ENCODE assay signal across 21 cellular contexts in genomic region chr2:215918901-215919585, GRCh38.
DNase-seq lines count a peak whose midpoint lies in the region; ATAC-seq, FAIRE-seq and TF ChIP-seq lines count a peak whose summit lies in the region.
"Had no signal": no experiment of that assay in that cellular context is flagged by ENCODE, and none has a peak within 500 bp of the region (broad histone marks: within the 10 kb centered on the region; RNA-seq: fewer than 3 reads in every experiment).

No MANE protein-coding gene starts in this region.

- no peaks in the 10 kb centered on the region for H3K79me2 ChIP-seq in GM12878 (ENCODE audit: control insufficient read depth, insufficient read depth, low read length)

- TF ChIP-seq EP300 in GM12878 (IDR thresholded peaks at IDR 0.05; ENCODE audit: borderline replicate concordance in 1 of 2, control insufficient read depth in 1 of 2, low read depth in 2 of 2, low read length in 2 of 2) = no peak

- CTCF ChIA-PET in GM12878 (lab: Yijun Ruan, JAX) = interaction anchor here (0.6 to 4.7 kb wide), 33 partner anchors 12 to 972 kb away, joined by 3 to 34 read pairs (median 5); partner anchors contain the start of gene ATIC

- FAIRE-seq in GM12878 (lab: Jason Lieb, UNC) = no peak
- FAIRE-seq: colon, HTR-8/SVneo had no signal

- in situ Hi-C loops in GM12878 (cut with MboI) = loop anchor here (25.0 kb wide), 1 partner anchor 457 kb away; no protein-coding TSS in a partner anchor

- TF ChIP-seq RAD21 in GM12878 (IDR thresholded peaks at IDR 0.05; ENCODE audit: insufficient read depth, low read depth, low read length) = no peak

- intact Hi-C loops in GM12878 (cut with micrococcal nuclease; ENCODE audit: unreplicated experiment) = loop anchor here (1.0 to 5.0 kb wide), 9 partner anchors 37 to 1112 kb away; partner anchors contain the start of genes BARD1 and FN1
- intact Hi-C loops in mucosa of descending colon (cut with DNase I, micrococcal nuclease) = loop anchor here (5.0 to 10.0 kb wide), 3 partner anchors 297 to 467 kb away; no protein-coding TSS in a partner anchor
- intact Hi-C loops in lower lobe of right lung (cut with DNase I) = no loop called here

- H2AFZ ChIP-seq in GM12878 (ENCODE audit: control insufficient read depth, low read depth, low read length) = peak overlapping the region; percentile 30; the same call in 1 of the 2 replicates

- no peaks in the 10 kb centered on the region for H4K20me1 ChIP-seq in GM12878 (ENCODE audit: control insufficient read depth, insufficient read depth)

- RAD21 ChIA-PET in GM12878 (lab: Charles Lee; ENCODE audit: unreplicated experiment) = interaction anchor here (0.7 to 2.8 kb wide), 23 partner anchors 9 to 1088 kb away, joined by 3 to 17 read pairs (median 4); partner anchors contain the start of gene ATIC

- no peak for TF ChIP-seq POLR2A in GM12878 (IDR thresholded peaks at IDR 0.05; ENCODE audit: low read depth, low read length)

- SMC1A ChIA-PET in GM12878 (lab: Charles Lee; ENCODE audit: uncharacterized antibody, unreplicated experiment) = interaction anchor here (0.6 to 15.1 kb wide), 42 partner anchors 10 to 1102 kb away, joined by 3 to 185 read pairs (median 4); no protein-coding TSS in a partner anchor

- H3K9me3 ChIP-seq in HUES6 (ENCODE audit: control insufficient read depth, insufficient read depth, low read depth, low read length) (no peaks in the 10 kb centered on the region), GM12878 (replicated peaks; ENCODE audit: control insufficient read depth, insufficient read depth, low read length) (peaks cover 1% of the 10 kb centered on the region; the same call in 1 of the 3 replicates), mucosa of descending colon (no peaks in the 10 kb centered on the region), lower lobe of right lung (no peaks in the 10 kb centered on the region)

- no peaks in the 10 kb centered on the region for H3K36me3 ChIP-seq in HUES6 (ENCODE audit: control insufficient read depth, insufficient read depth, low read length)
- H3K36me3 ChIP-seq in GM12878 (ENCODE audit: control insufficient read depth in 2 of 2, insufficient read depth in 2 of 2, low read length in 1 of 2) = no peaks in the 10 kb centered on the region
- H3K36me3 ChIP-seq in mucosa of descending colon (ENCODE audit: low read depth) = no peaks in the 10 kb centered on the region
- H3K36me3 ChIP-seq in lower lobe of right lung = no peaks in the 10 kb centered on the region

- H3K9ac ChIP-seq in HUES6 (ENCODE audit: low read length) = no peak overlapping the region
- H3K9ac ChIP-seq in GM12878 (ENCODE audit: control insufficient read depth, insufficient read depth, low read length) = no peak overlapping the region

- WGBS in GM12878 (ENCODE audit: insufficient coverage, insufficient replicate concordance, low lambda C conversion rate, missing lambda C conversion rate) = 17% methylated on average over 3 of the region's 3 CpGs

- H3K27me3 ChIP-seq in HUES6 (ENCODE audit: control insufficient read depth, insufficient read depth, low read length) (no peaks in the 10 kb centered on the region), GM12878 (replicated peaks in 1 of 2; ENCODE audit: control insufficient read depth in 2 of 2, insufficient read depth in 2 of 2, low read length in 1 of 2) (no peaks in the 10 kb centered on the region), lower lobe of right lung (ENCODE audit: low read depth) (no peaks in the 10 kb centered on the region)

- ATAC-seq in GM12878 = peak; percentile 3
- ATAC-seq in mucosa of descending colon = peak; percentile 31
- ATAC-seq in lower lobe of right lung = no peak
- no peak for ATAC-seq in HG03520 (IDR thresholded peaks at IDR 0.05; ENCODE audit: unreplicated experiment)
- ATAC-seq: CD8-positive, alpha-beta T cell had no signal

- no peak for DNase-seq in GM12878 (ENCODE audit: low read depth, low spot score)
- no peak for DNase-seq in mucosa of descending colon
- DNase-seq in islet precursor cell = no peak
- DNase-seq in lower lobe of right lung = no peak
- DNase-seq in NAMALWA (ENCODE audit: low spot score) = no peak
- DNase-seq: activated CD4-positive, alpha-beta T cell treated with anti-CD3 and anti-CD28 coated beads, Interleukin-2, amount 50 U/mL, for 1 hour; activated naive CD8-positive, alpha-beta T cell treated with anti-CD3 and anti-CD28 coated beads, Interleukin-2, amount 10 ng/mL, durations not matched to agents 7 days and 5 days; activated T-cell treated with anti-CD3 and anti-CD28 coated beads, Interleukin-2, amount 50 U/mL, for 24 hours; CD8-positive, alpha-beta T cell; erythroblast; GDM1; hippocampal formation; left cardiac atrium; NCI-H2107; SIG-M5; stimulated activated CD4-positive, alpha-beta T cell treated with anti-CD3 and anti-CD28 coated beads, Interleukin-15, amount 100 ng/mL, for 24 hours had no signal

- no TSS peak for BruUV-seq in GM12878 (replicated peaks; lab: Mats Ljungman, UMichigan)

- no peak overlapping the region for H3K4me3 ChIP-seq in HUES6 (ENCODE audit: low read depth, low read length)
- H3K4me3 ChIP-seq in GM12878 = no peak overlapping the region
- no peak overlapping the region for H3K4me3 ChIP-seq in mucosa of descending colon
- no peak overlapping the region for H3K4me3 ChIP-seq in lower lobe of right lung

- peak overlapping the region; percentile 22; the same call in 1 of the 2 replicates for H3K4me2 ChIP-seq in GM12878 (ENCODE audit: control insufficient read depth, insufficient read depth)

- peak overlapping the region; percentile 41; the same call in 1 of the 2 replicates for H3K27ac ChIP-seq in 22Rv1
- H3K27ac ChIP-seq in HUES6 (ENCODE audit: low read depth, low read length) = peak overlapping the region; percentile 63; the same call in 1 of the 2 replicates
- H3K27ac ChIP-seq in GM12878 (ENCODE audit: control insufficient read depth, insufficient read depth) = 0 out of 2 replicates have a peak overlapping the region, but pooled peaks have one; percentile 27
- no peak overlapping the region for H3K27ac ChIP-seq in lower lobe of right lung

- POLR2A ChIA-PET in GM12878 (lab: Charles Lee) = interaction anchor here (0.6 to 0.7 kb wide), 2 partner anchors 14 to 622 kb away, joined by 3 to 4 read pairs; no protein-coding TSS in a partner anchor

- H3K4me1 ChIP-seq in HUES6 (ENCODE audit: control insufficient read depth, insufficient read depth, low read length) = peaks cover 33% of the 10 kb centered on the region
- peaks cover 25% of the 10 kb centered on the region for H3K4me1 ChIP-seq in GM12878 (ENCODE audit: control insufficient read depth, insufficient read depth, low read length)
- no peaks in the 10 kb centered on the region for H3K4me1 ChIP-seq in mucosa of descending colon (ENCODE audit: low read depth)
- H3K4me1 ChIP-seq in lower lobe of right lung = peaks cover 6% of the 10 kb centered on the region

- no peak for TF ChIP-seq CTCF in 22Rv1 (IDR thresholded peaks at IDR 0.05)
- TF ChIP-seq CTCF in GM12878 (IDR thresholded peaks at IDR 0.05 in 2 of 3, conservative IDR thresholded peaks at IDR 0.05 in 1 of 3; ENCODE audit: control insufficient read depth in 2 of 3, extremely low read depth in 1 of 3, insufficient read depth in 1 of 3, low read depth in 3 of 3, low read length in 3 of 3) = no peak
- TF ChIP-seq CTCF in mucosa of descending colon (IDR thresholded peaks at IDR 0.05) = no peak
- TF ChIP-seq CTCF in lower lobe of right lung (IDR thresholded peaks at IDR 0.05) = no peak

TF ChIP-seq in GM12878, 131 proteins besides CTCF, POLR2A, EP300 and RAD21 (continues in another document):
- TF ChIP-seq TCF12 (IDR thresholded peaks at IDR 0.05; ENCODE audit: low read depth, low read length) (no peak), MEF2B (IDR thresholded peaks at IDR 0.05; ENCODE audit: partially characterized antibody, poor library complexity, severe bottlenecking) (no peak), BRCA1 (IDR thresholded peaks at IDR 0.05; ENCODE audit: low read depth, low read length) (no peak), CEBPB (IDR thresholded peaks at IDR 0.05; ENCODE audit: borderline replicate concordance in 1 of 2, low read depth in 2 of 2, low read length in 2 of 2) (no peak), NR2C1 (IDR thresholded peaks at IDR 0.05) (no peak), SKIL (IDR thresholded peaks at IDR 0.05; ENCODE audit: low read depth, poor library complexity, severe bottlenecking) (no peak), USF2 (IDR thresholded peaks at IDR 0.05; ENCODE audit: borderline replicate concordance, low read depth, low read length) (no peak), MYC (IDR thresholded peaks at IDR 0.05; ENCODE audit: insufficient read depth, insufficient read length, insufficient replicate concordance, low read length, severe bottlenecking) (no peak), SUZ12 (IDR thresholded peaks at IDR 0.05; ENCODE audit: unreplicated experiment) (no peak), RB1 (IDR thresholded peaks at IDR 0.05; ENCODE audit: borderline replicate concordance) (no peak), RCOR1 (conservative IDR thresholded peaks at IDR 0.05; ENCODE audit: low read depth, low read length) (no peak), RBBP5 (conservative IDR thresholded peaks at IDR 0.05) (no peak), EED (IDR thresholded peaks at IDR 0.05; ENCODE audit: low read depth) (no peak), IKZF2 (IDR thresholded peaks at IDR 0.05) (no peak)

Comparison
In these comparisons a context has a peak if more than half of its experiments do, and no peak if none do; other contexts are left out.
1. ATAC-seq: peak in GM12878 (single experiment) and mucosa of descending colon (single experiment); none in lower lobe of right lung (0 of 2) and HG03520 (single experiment).